ENCODE assay signal across 8 cellular contexts in the genomic region with DNA sequence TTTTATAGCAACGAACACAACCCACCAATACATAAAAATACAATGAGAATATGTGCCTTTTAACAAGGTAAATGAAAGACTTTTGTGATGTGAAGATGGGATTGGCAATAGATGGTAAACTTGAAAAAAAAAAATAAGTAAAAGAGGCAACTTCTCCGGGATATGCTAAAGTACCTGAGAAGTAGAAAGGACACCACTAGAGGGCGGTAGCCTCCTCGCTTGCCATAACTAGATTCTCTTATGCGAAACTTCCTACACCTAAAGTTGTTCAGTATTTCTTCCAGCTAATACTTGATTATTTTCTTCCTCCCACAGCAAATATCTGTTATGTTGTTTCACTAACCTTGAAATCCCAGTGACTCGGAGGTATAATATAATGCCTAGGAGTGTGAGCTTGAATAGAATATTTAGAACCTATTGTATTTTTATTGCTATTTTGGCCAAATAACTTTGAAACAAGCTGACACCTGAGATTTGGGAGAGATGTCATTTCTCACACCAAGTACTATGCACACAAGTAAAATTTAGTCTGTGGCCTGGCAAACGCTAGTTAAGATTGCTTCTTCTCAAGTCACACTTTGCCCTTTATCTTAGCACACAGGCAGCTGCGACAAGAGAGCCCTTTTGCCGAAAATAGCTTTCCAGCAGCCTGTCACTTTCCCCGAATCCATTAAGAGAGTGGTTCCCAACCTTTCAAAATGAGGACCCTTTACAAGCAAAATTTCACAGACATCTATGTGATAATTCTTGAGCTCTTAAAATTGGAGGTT. TPM values are rescaled to one million over a fixed set of nuclear protein-coding genes. Genes with fewer than 3 reads are reported as not detected.
DNase-seq lines count a peak whose midpoint lies in the region; ATAC-seq and FAIRE-seq lines count a peak whose summit lies in the region.

No MANE protein-coding gene starts in this region.

- peaks cover 15% of the 10 kb centered on the region for H3K27me3 Mint-ChIP-seq in activated CD4-positive, alpha-beta T cell treated with anti-CD3 and anti-CD28 coated beads, Interleukin-2, amount 10 ng/mL, durations not matched to agents 24 days and 14 days

- H2AFZ ChIP-seq in mesenchymal stem cell (ENCODE audit: low read depth, low read length): no peak overlapping the region

- no peak overlapping the region for H2BK120ac ChIP-seq in mesenchymal stem cell (ENCODE audit: low read depth, low read length)

- H3K4me2 ChIP-seq in mesenchymal stem cell (ENCODE audit: low read length, poor library complexity, severe bottlenecking): no peak overlapping the region

- H3K4me1 ChIP-seq in effector memory CD4-positive, alpha-beta T cell (ENCODE audit: control insufficient read depth, insufficient read depth, low read length, poor library complexity, severe bottlenecking): no peaks in the 10 kb centered on the region
- no peaks in the 10 kb centered on the region for H3K4me1 ChIP-seq in mesenchymal stem cell (ENCODE audit: control insufficient read depth, insufficient read depth, low read depth, low read length)

- no peaks in the 10 kb centered on the region for H3K36me3 Mint-ChIP-seq in activated CD4-positive, alpha-beta T cell treated with anti-CD3 and anti-CD28 coated beads, Interleukin-2, amount 10 ng/mL, durations not matched to agents 24 days and 14 days (ENCODE audit: low read depth)

- H2BK5ac ChIP-seq in mesenchymal stem cell (ENCODE audit: low read depth, low read length, poor library complexity, severe bottlenecking): no peak overlapping the region

- WGBS in mesenchymal stem cell: 23% methylated on average over 7 of the region's 10 CpGs

- H2BK15ac ChIP-seq in mesenchymal stem cell (ENCODE audit: low read depth, poor library complexity, severe bottlenecking): no peak overlapping the region

- FAIRE-seq in GM18507 (lab: Jason Lieb, UNC): peak; percentile 86

- H3K4me1 Mint-ChIP-seq in activated CD4-positive, alpha-beta T cell treated with anti-CD3 and anti-CD28 coated beads, Interleukin-2, amount 10 ng/mL, durations not matched to agents 24 days and 14 days: no peaks in the 10 kb centered on the region

- H4K91ac ChIP-seq in mesenchymal stem cell (ENCODE audit: low read length): peak overlapping the region; percentile 68

- DNase-seq in ACHN (peak; percentile 76), GM18507 (ENCODE audit: extremely low spot score, insufficient read length, low read depth) (no peak), NCI-H446 treated with DMSO at 0.1 percent for 48 hours (lab: John Stamatoyannopoulos, UW) (peak; percentile 52), mesenchymal stem cell (peak; percentile 81)
- peak; percentile 85 for DNase-seq in activated CD4-positive, alpha-beta T cell treated with anti-CD3 and anti-CD28 coated beads, Interleukin-2, amount 10 ng/mL, durations not matched to agents 24 days and 14 days
- DNase-seq in effector memory CD4-positive, alpha-beta T cell: peak in 2 of 3 donors; percentile 9 to 34
- DNase-seq in stimulated activated CD8-positive, alpha-beta memory T cell treated with anti-CD3 and anti-CD28 coated beads, Interleukin-15, amount 100 ng/mL, for 48 hours (ENCODE audit: low read depth in 2 of 2): peak; percentile 7 to 18

- H3K9me3 ChIP-seq in effector memory CD4-positive, alpha-beta T cell (ENCODE audit: control insufficient read depth, low read length): no peaks in the 10 kb centered on the region
- no peaks in the 10 kb centered on the region for H3K9me3 ChIP-seq in mesenchymal stem cell (ENCODE audit: control insufficient read depth, low read length)

- H3K4me3 Mint-ChIP-seq in activated CD4-positive, alpha-beta T cell treated with anti-CD3 and anti-CD28 coated beads, Interleukin-2, amount 10 ng/mL, durations not matched to agents 24 days and 14 days: no peak overlapping the region

- H3K18ac ChIP-seq in mesenchymal stem cell (ENCODE audit: low read depth in 1 of 2, low read length in 2 of 2): peak overlapping the region in 1 of 2 experiments; percentile 54

- intact Hi-C loops in activated CD4-positive, alpha-beta T cell treated with anti-CD3 and anti-CD28 coated beads, Interleukin-2, amount 10 ng/mL, durations not matched to agents 24 days and 14 days (cut with micrococcal nuclease): loop anchor here (1.0 to 2.0 kb wide), 2 partner anchors 44 to 189 kb away; a partner anchor contains a TSS

- peak overlapping the region; percentile 66 to 84 for H2BK12ac ChIP-seq in mesenchymal stem cell (ENCODE audit: low read length in 2 of 2)

- no peak overlapping the region for H3K9ac ChIP-seq in mesenchymal stem cell (ENCODE audit: low read length)

- in situ Hi-C loops in ACHN (cut with HindIII; ENCODE audit: low pct_ligation_motif_present, low pct_unique_long_range_greater_than_20kb, low sequenced_read_pairs): loop anchor here (25.0 kb wide), 1 partner anchor 180 kb away; no protein-coding TSS in a partner anchor

- H3K9me3 Mint-ChIP-seq in activated CD4-positive, alpha-beta T cell treated with anti-CD3 and anti-CD28 coated beads, Interleukin-2, amount 10 ng/mL, durations not matched to agents 24 days and 14 days: no peaks in the 10 kb centered on the region

- no peaks in the 10 kb centered on the region for H3K79me1 ChIP-seq in mesenchymal stem cell (replicated peaks; ENCODE audit: low read length, poor library complexity, severe bottlenecking)

- no peak overlapping the region for H3K27ac ChIP-seq in effector memory CD4-positive, alpha-beta T cell (ENCODE audit: insufficient read depth, low read length, poor library complexity, severe bottlenecking)
- H3K27ac ChIP-seq in mesenchymal stem cell (ENCODE audit: low read length, poor library complexity, severe bottlenecking): no peak overlapping the region

- no peak overlapping the region for H3K14ac ChIP-seq in mesenchymal stem cell (ENCODE audit: low read length in 2 of 2)

- peak; percentile 87 for ATAC-seq in HG03060 (IDR thresholded peaks at IDR 0.05; ENCODE audit: low read depth, unreplicated experiment)

- no peak overlapping the region for H3K4me3 ChIP-seq in effector memory CD4-positive, alpha-beta T cell (ENCODE audit: insufficient read depth, low read depth, low read length, poor library complexity, severe bottlenecking)
- no peak overlapping the region for H3K4me3 ChIP-seq in mesenchymal stem cell (ENCODE audit: insufficient read depth in 1 of 2, low read depth in 1 of 2, low read length in 2 of 2)

- no peaks in the 10 kb centered on the region for H3K27me3 ChIP-seq in effector memory CD4-positive, alpha-beta T cell (replicated peaks; ENCODE audit: control insufficient read depth, insufficient read depth, low read length, poor library complexity, severe bottlenecking)
- H3K27me3 ChIP-seq in mesenchymal stem cell (ENCODE audit: control insufficient read depth in 1 of 2, insufficient read depth in 1 of 2, low read length in 2 of 2): no peaks in the 10 kb centered on the region

- no peak overlapping the region for H3K27ac Mint-ChIP-seq in activated CD4-positive, alpha-beta T cell treated with anti-CD3 and anti-CD28 coated beads, Interleukin-2, amount 10 ng/mL, durations not matched to agents 24 days and 14 days

- no peak overlapping the region for H4K8ac ChIP-seq in mesenchymal stem cell (ENCODE audit: low read length)

- H2AK5ac ChIP-seq in mesenchymal stem cell (ENCODE audit: low read length, severe bottlenecking): no peak overlapping the region

- H3K36me3 ChIP-seq in effector memory CD4-positive, alpha-beta T cell (ENCODE audit: control insufficient read depth, insufficient read depth, low read length): no peaks in the 10 kb centered on the region
- H3K36me3 ChIP-seq in mesenchymal stem cell (ENCODE audit: control insufficient read depth in 1 of 2, insufficient read depth in 2 of 2, low read depth in 1 of 2, low read length in 2 of 2): no peaks in the 10 kb centered on the region

- no peak overlapping the region for H3K4ac ChIP-seq in mesenchymal stem cell (ENCODE audit: low read depth in 1 of 2, low read length in 2 of 2)

- no peak overlapping the region for H3K23ac ChIP-seq in mesenchymal stem cell (ENCODE audit: low read length in 2 of 2)

RNA-seq across cellular contexts. Expression of a gene that starts 44.9 kb away (rescaled TPM):
- 16.5 and 17.8 TPM in 2 replicates for total RNA-seq in activated CD4-positive, alpha-beta T cell treated with anti-CD3 and anti-CD28 coated beads, Interleukin-2, amount 10 ng/mL, durations not matched to agents 24 days and 14 days
- polyA plus RNA-seq in mesenchymal stem cell (2013, experiment 1 of 2): 93.5 TPM
- 92.0 TPM for polyA plus RNA-seq in mesenchymal stem cell (2013, experiment 2 of 2)
